In genomic region chr2:74142340-74142739, GRCh38 we compare ENCODE assay signal across 9 cellular contexts. TPM values are rescaled to one million over a fixed set of nuclear protein-coding genes. Genes with fewer than 3 reads are reported as not detected.
DNase-seq lines count a peak whose midpoint lies in the region; ATAC-seq, FAIRE-seq and TF ChIP-seq lines count a peak whose summit lies in the region.
"Had no signal": no experiment of that assay in that cellular context is flagged by ENCODE, and none has a peak within 500 bp of the region (broad histone marks: within the 10 kb centered on the region; RNA-seq: fewer than 3 reads in every experiment).

No MANE protein-coding gene starts in this region.

- H3K4me3 Mint-ChIP-seq in activated CD4-positive, alpha-beta T cell treated with anti-CD3 and anti-CD28 coated beads, Interleukin-2, amount 10 ng/mL, durations not matched to agents 24 days and 14 days = no peak overlapping the region

- ATAC-seq in HG03469 (IDR thresholded peaks at IDR 0.05; ENCODE audit: unreplicated experiment) = no peak
- no peak for ATAC-seq in HG03442 (IDR thresholded peaks at IDR 0.05; ENCODE audit: unreplicated experiment)

- no peak overlapping the region for H3K4me3 ChIP-seq in HL-60 (replicated peaks; ENCODE audit: insufficient read depth, low read length)

- no peaks in the 10 kb centered on the region for H3K9me3 Mint-ChIP-seq in activated CD4-positive, alpha-beta T cell treated with anti-CD3 and anti-CD28 coated beads, Interleukin-2, amount 10 ng/mL, durations not matched to agents 24 days and 14 days

- H3K27ac Mint-ChIP-seq in activated CD4-positive, alpha-beta T cell treated with anti-CD3 and anti-CD28 coated beads, Interleukin-2, amount 10 ng/mL, durations not matched to agents 24 days and 14 days = no peak overlapping the region

- peaks cover 29% of the 10 kb centered on the region for H3K36me3 Mint-ChIP-seq in activated CD4-positive, alpha-beta T cell treated with anti-CD3 and anti-CD28 coated beads, Interleukin-2, amount 10 ng/mL, durations not matched to agents 24 days and 14 days (ENCODE audit: low read depth)

- H3K27me3 ChIP-seq in HL-60 (ENCODE audit: insufficient read depth, poor library complexity, severe bottlenecking) = no peaks in the 10 kb centered on the region

- TF ChIP-seq CTCF in HL-60 (IDR thresholded peaks at IDR 0.05; ENCODE audit: insufficient read depth, low read length) = peak; percentile 24

- intact Hi-C loops in activated CD4-positive, alpha-beta T cell treated with anti-CD3 and anti-CD28 coated beads, Interleukin-2, amount 10 ng/mL, durations not matched to agents 24 days and 14 days (cut with micrococcal nuclease) = loop anchor here (10.0 kb wide), 1 partner anchor 408 kb away; the partner anchor contains the start of gene TPRKB

- H3K4me1 Mint-ChIP-seq in activated CD4-positive, alpha-beta T cell treated with anti-CD3 and anti-CD28 coated beads, Interleukin-2, amount 10 ng/mL, durations not matched to agents 24 days and 14 days = peaks cover 11% of the 10 kb centered on the region

- DNase-seq in Daoy (ENCODE audit: low read depth) (peak; percentile 27), HL-60 (ENCODE audit: low read depth in 1 of 2, low spot score in 1 of 2) (peak in 1 of 2 experiments; percentile 39), myocyte (ENCODE audit: low read depth) (peak; percentile 51)
- no peak for DNase-seq in activated CD4-positive, alpha-beta T cell treated with anti-CD3 and anti-CD28 coated beads, Interleukin-2, amount 10 ng/mL, durations not matched to agents 24 days and 14 days
- DNase-seq: activated CD4-positive, alpha-beta T cell treated with anti-CD3 and anti-CD28 coated beads, Interleukin-2, amount 50 U/mL, for 1 hour; NCI-H1105 treated with DMSO at 0.1 percent for 48 hours had no signal

- H3K27ac ChIP-seq in HL-60 (replicated peaks) = no peak overlapping the region

- H3K27me3 Mint-ChIP-seq in activated CD4-positive, alpha-beta T cell treated with anti-CD3 and anti-CD28 coated beads, Interleukin-2, amount 10 ng/mL, durations not matched to agents 24 days and 14 days = no peaks in the 10 kb centered on the region

- peak; percentile 59 for FAIRE-seq in TTC549 (lab: Jason Lieb, UNC)

RNA-seq across cellular contexts. Expression of gene BOLA3, which starts 5.4 kb away (rescaled TPM):
- total RNA-seq in Daoy (2014; rRNA removed; shearing (Covaris generic)) = 148 and 152 TPM in 2 replicates
- 38.8 and 51.5 TPM in 2 replicates for total RNA-seq in myocyte
- polyA plus RNA-seq in myocyte (2012) = 44.5 TPM
- 100 and 103 TPM in 2 replicates for total RNA-seq in activated CD4-positive, alpha-beta T cell treated with anti-CD3 and anti-CD28 coated beads, Interleukin-2, amount 10 ng/mL, durations not matched to agents 24 days and 14 days

RNA-seq across cellular contexts. Expression of gene MOB1A, which starts 36.3 kb away (rescaled TPM):
- 101 and 164 TPM in 2 replicates for total RNA-seq in Daoy (2014; rRNA removed; shearing (Covaris generic))
- 94.5 and 96.9 TPM in 2 replicates for total RNA-seq in myocyte
- 26.2 TPM for polyA plus RNA-seq in myocyte (2012)
- total RNA-seq in activated CD4-positive, alpha-beta T cell treated with anti-CD3 and anti-CD28 coated beads, Interleukin-2, amount 10 ng/mL, durations not matched to agents 24 days and 14 days = 203 and 204 TPM in 2 replicates

RNA-seq across cellular contexts. Expression of gene MTHFD2, which starts 56.1 kb away (rescaled TPM):
- 90.0 and 90.7 TPM in 2 replicates for total RNA-seq in Daoy (2014; rRNA removed; shearing (Covaris generic))
- total RNA-seq in myocyte = 52.9 and 66.1 TPM in 2 replicates
- 128 TPM for polyA plus RNA-seq in myocyte (2012)
- 418 and 439 TPM in 2 replicates for total RNA-seq in activated CD4-positive, alpha-beta T cell treated with anti-CD3 and anti-CD28 coated beads, Interleukin-2, amount 10 ng/mL, durations not matched to agents 24 days and 14 days
